ENCODE assay signal across 2 cellular contexts in the genomic region with DNA sequence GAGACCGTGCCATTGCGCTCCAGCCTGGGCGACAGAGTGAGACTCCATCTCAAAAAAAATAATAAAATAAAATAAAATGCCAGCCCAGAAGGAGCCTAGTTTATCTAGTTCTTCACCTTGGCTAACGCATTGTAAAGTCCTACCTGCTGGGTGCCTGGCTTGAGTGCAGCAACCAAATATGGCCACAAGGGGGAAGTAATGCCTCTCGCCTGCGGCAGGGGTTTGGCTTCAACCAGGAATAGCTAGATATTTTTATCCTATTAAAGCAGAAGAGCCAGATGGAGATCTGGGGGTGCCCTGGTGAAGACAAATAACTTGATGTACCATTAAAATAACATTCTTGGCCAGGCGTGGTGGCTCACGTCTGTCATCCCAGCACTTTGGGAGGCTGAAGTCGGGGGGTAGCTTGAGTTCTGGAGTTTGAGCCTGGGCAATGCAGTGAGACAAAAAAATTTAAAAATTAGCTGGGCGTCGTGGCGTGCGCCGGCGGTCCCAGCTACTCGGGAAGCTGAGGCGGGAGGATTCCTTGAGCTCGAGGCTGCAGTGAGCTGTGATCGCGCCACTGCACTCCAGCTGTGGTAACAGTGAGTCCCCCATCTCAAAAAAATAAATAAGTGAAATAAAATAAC.
TF ChIP-seq lines count a peak whose summit lies in the region.

No MANE protein-coding gene starts in this region.

TF ChIP-seq in IMR-90, 13 proteins besides CTCF, POLR2A, EP300 and RAD21:
- TF ChIP-seq SMC3 (IDR thresholded peaks at IDR 0.05; ENCODE audit: low read depth, low read length) = peak; percentile 83
- no peak for TF ChIP-seq CEBPB (IDR thresholded peaks at IDR 0.05; ENCODE audit: low read depth, low read length)
TF ChIP-seq in IMR-90: peak in this region for 1.

TF ChIP-seq in endothelial cell of umbilical vein, 7 proteins besides CTCF, POLR2A, EP300 and RAD21:
- TF ChIP-seq, protein P1, sequence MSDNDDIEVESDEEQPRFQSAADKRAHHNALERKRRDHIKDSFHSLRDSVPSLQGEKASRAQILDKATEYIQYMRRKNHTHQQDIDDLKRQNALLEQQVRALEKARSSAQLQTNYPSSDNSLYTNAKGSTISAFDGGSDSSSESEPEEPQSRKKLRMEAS (IDR thresholded peaks at IDR 0.05; ENCODE audit: insufficient read depth, insufficient read length) = no peak
- TF ChIP-seq MYC (IDR thresholded peaks at IDR 0.05; ENCODE audit: low read depth, low read length) (no peak), EZH2 (IDR thresholded peaks at IDR 0.05; ENCODE audit: borderline replicate concordance, low read depth, low read length, severe bottlenecking) (no peak), GATA2 (IDR thresholded peaks at IDR 0.05; ENCODE audit: insufficient read depth, insufficient read length, low read depth, low read length) (no peak), JUN (IDR thresholded peaks at IDR 0.05; ENCODE audit: borderline replicate concordance, insufficient read depth, insufficient read length, low read depth) (no peak), FOS (IDR thresholded peaks at IDR 0.05; ENCODE audit: borderline replicate concordance, insufficient read depth, low read length) (no peak), POLR2AphosphoS5 (IDR thresholded peaks at IDR 0.05; ENCODE audit: insufficient read depth, low read depth, low read length) (no peak)
